In the genomic region with DNA sequence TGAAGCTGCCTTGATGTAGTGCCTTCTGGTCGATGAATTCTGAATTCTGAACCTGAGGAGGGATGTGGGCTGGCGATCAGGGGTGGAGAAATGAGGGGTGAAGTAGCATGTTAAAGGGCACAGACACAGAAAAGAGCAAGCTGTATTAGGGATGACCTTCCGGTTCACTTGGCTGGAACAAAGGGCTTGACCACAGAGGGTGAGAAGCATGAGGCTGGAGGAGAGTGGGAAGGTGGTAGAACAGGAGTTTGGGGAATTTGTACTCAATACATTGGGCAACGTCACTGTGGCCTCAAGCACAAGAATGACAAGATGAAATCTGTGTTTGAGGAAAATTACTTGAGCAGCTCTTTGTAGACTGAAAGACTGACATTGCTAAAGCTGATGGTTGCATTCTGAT, we compare ENCODE assay signal across 23 cellular contexts.
"Had no signal": no experiment of that assay in that cellular context is flagged by ENCODE, and none has a peak within 500 bp of the region (broad histone marks: within the 10 kb centered on the region; RNA-seq: fewer than 3 reads in every experiment).

No MANE protein-coding gene starts in this region.

- H2AFZ ChIP-seq: parathyroid adenoma had no signal

- H3K36me3 Mint-ChIP-seq: activated naive CD8-positive, alpha-beta T cell; immature natural killer cell; mesothelial cell of epicardium had no signal

- DNase-seq: activated B cell treated with CpG ODN at 0.5 μM for 24 hours; activated CD4-positive, alpha-beta T cell treated with anti-CD3 and anti-CD28 coated beads for 48 hours; activated CD8-positive, alpha-beta T cell treated with anti-CD3 and anti-CD28 coated beads for 36 hours; activated gamma-delta T cell; activated T-cell treated with anti-CD3 and anti-CD28 coated beads, Interleukin-2, amount 50 U/mL, for 48 hours; amygdala; brain microvascular endothelial cell; cerebellar nuclear complex; effector memory CD4-positive, alpha-beta T cell; foreskin keratinocyte; head of caudate nucleus; immature natural killer cell; stimulated activated CD4-positive, alpha-beta T cell treated with anti-CD3 and anti-CD28 coated beads, Interleukin-4, amount 100 ng/mL, for 24 hours had no signal

- H3K9me3 ChIP-seq: right atrium auricular region, testis had no signal

- H3K9ac ChIP-seq: parathyroid adenoma had no signal

- H3K4me3 Mint-ChIP-seq: activated B cell treated with CpG ODN at 0.5 μM for 24 hours; activated CD8-positive, alpha-beta T cell treated with anti-CD3 and anti-CD28 coated beads for 36 hours; activated naive CD8-positive, alpha-beta T cell; dendritic cell treated with granulocyte-macrophage colony-stimulating factor and Interleukin-4, amounts not matched to agents 40 ng/mL and 50 ng/mL, for 4 days; immature natural killer cell; mesothelial cell of epicardium; stimulated activated naive CD8-positive, alpha-beta T cell treated with anti-CD3 and anti-CD28 coated beads, Interleukin-15, Interleukin-2, amounts not matched to agents 100 ng/mL and 50 ng/mL, for 24 hours; T-helper 2 cell treated with Interferon-gamma antibody and Interleukin-4, amounts not matched to agents 5 μg/mL and 100 μg/mL, for 36 hours had no signal

- H3K9me3 Mint-ChIP-seq: activated B cell treated with CpG ODN at 0.5 μM for 24 hours; activated CD8-positive, alpha-beta T cell treated with anti-CD3 and anti-CD28 coated beads for 36 hours; dendritic cell treated with granulocyte-macrophage colony-stimulating factor and Interleukin-4, amounts not matched to agents 40 ng/mL and 50 ng/mL, for 4 days; immature natural killer cell; mesothelial cell of epicardium; stimulated activated naive CD8-positive, alpha-beta T cell treated with anti-CD3 and anti-CD28 coated beads, Interleukin-15, Interleukin-2, amounts not matched to agents 100 ng/mL and 50 ng/mL, for 24 hours; T-helper 2 cell treated with Interferon-gamma antibody and Interleukin-4, amounts not matched to agents 5 μg/mL and 100 μg/mL, for 36 hours had no signal

- H3K4me1 Mint-ChIP-seq: immature natural killer cell had no signal

- H3K36me3 ChIP-seq: brain microvascular endothelial cell, right atrium auricular region had no signal

- H3K27me3 Mint-ChIP-seq: activated B cell treated with CpG ODN at 0.5 μM for 24 hours; activated naive CD8-positive, alpha-beta T cell; stimulated activated naive CD8-positive, alpha-beta T cell treated with anti-CD3 and anti-CD28 coated beads, Interleukin-15, Interleukin-2, amounts not matched to agents 100 ng/mL and 50 ng/mL, for 24 hours had no signal

- H3K4me3 ChIP-seq: lung, right atrium auricular region, skin epidermis, testis had no signal

- H3K27ac ChIP-seq: brain microvascular endothelial cell, foreskin keratinocyte, parathyroid adenoma, testis had no signal

- H3K27ac Mint-ChIP-seq: activated B cell treated with CpG ODN at 0.5 μM for 24 hours; activated CD8-positive, alpha-beta T cell treated with anti-CD3 and anti-CD28 coated beads for 36 hours; activated naive CD8-positive, alpha-beta T cell; dendritic cell treated with granulocyte-macrophage colony-stimulating factor and Interleukin-4, amounts not matched to agents 40 ng/mL and 50 ng/mL, for 4 days; immature natural killer cell; mesothelial cell of epicardium; stimulated activated naive CD8-positive, alpha-beta T cell treated with anti-CD3 and anti-CD28 coated beads, Interleukin-15, Interleukin-2, amounts not matched to agents 100 ng/mL and 50 ng/mL, for 24 hours; T-helper 2 cell treated with Interferon-gamma antibody and Interleukin-4, amounts not matched to agents 5 μg/mL and 100 μg/mL, for 36 hours had no signal

- H3K27me3 ChIP-seq: brain microvascular endothelial cell, right atrium auricular region, testis had no signal

- H3K4me1 ChIP-seq: foreskin keratinocyte had no signal

- ATAC-seq: activated CD8-positive, alpha-beta T cell treated with anti-CD3 and anti-CD28 coated beads for 36 hours; foreskin keratinocyte had no signal

- H3K79me2 ChIP-seq: parathyroid adenoma had no signal
